ENCODE assay signal across 9 cellular contexts in the genomic region with DNA sequence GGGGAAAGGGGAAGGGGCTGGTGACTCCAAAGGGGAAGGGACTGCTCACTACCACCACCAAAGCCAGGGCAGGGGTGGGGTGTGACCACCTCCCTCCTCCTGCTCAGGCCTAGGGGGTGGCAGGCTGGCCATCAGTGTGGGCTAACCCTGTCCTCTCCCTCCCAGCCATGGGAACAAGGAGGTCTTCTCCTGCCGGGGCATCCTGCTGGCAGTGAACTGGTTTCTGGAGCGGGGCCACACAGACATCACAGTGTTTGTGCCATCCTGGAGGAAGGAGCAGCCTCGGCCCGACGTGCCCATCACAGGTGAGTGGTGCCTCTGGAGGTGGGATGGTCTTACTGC. TPM values are rescaled to one million over a fixed set of nuclear protein-coding genes. Genes with fewer than 3 reads are reported as not detected.
A peak's percentile ranks its signal among the peaks of the same experiment; 100 is the strongest.
DNase-seq lines count a peak whose midpoint lies in the region; ATAC-seq and TF ChIP-seq lines count a peak whose summit lies in the region.
"Had no signal": no experiment of that assay in that cellular context is flagged by ENCODE, and none has a peak within 500 bp of the region (broad histone marks: within the 10 kb centered on the region; RNA-seq: fewer than 3 reads in every experiment).

No MANE protein-coding gene starts in this region.

- H3K4me3 ChIP-seq in left lung (peak overlapping the region in 1 of 2 donors; percentile 94), thoracic aorta (peak overlapping the region; percentile 80)

- POLR2A ChIA-PET in activated naive CD8-positive, alpha-beta T cell treated with anti-CD3 and anti-CD28 coated beads, Interleukin-2, amount 10 ng/mL, durations not matched to agents 7 days and 5 days (lab: Charles Lee): interaction anchor here (1.2 to 3.2 kb wide), 2 partner anchors 31 to 34 kb away, joined by 3 to 32 read pairs; a partner anchor contains a TSS

- no peak for TF ChIP-seq CTCF in left lung (IDR thresholded peaks at IDR 0.05)
- no peak for TF ChIP-seq CTCF in thoracic aorta (IDR thresholded peaks at IDR 0.05)

- peak overlapping the region; percentile 96 for H3K4me3 Mint-ChIP-seq in activated CD8-positive, alpha-beta memory T cell treated with anti-CD3 and anti-CD28 coated beads, Interleukin-2, amount 10 ng/mL, durations not matched to agents 7 days and 5 days
- peak overlapping the region; percentile 99 for H3K4me3 Mint-ChIP-seq in activated naive CD8-positive, alpha-beta T cell treated with anti-CD3 and anti-CD28 coated beads, Interleukin-2, amount 10 ng/mL, durations not matched to agents 7 days and 5 days

- peaks cover 8 to 91% of the 10 kb centered on the region in 2 donors for H3K36me3 ChIP-seq in left lung
- peaks cover 39% of the 10 kb centered on the region for H3K36me3 ChIP-seq in thoracic aorta

- H3K27ac ChIP-seq in left lung: peak overlapping the region; percentile 94 to 96
- peak overlapping the region; percentile 98 for H3K27ac ChIP-seq in thoracic aorta

- ATAC-seq in activated CD8-positive, alpha-beta memory T cell treated with anti-CD3 and anti-CD28 coated beads, Interleukin-2, amount 10 ng/mL, durations not matched to agents 7 days and 5 days: no peak
- ATAC-seq in activated naive CD8-positive, alpha-beta T cell treated with anti-CD3 and anti-CD28 coated beads, Interleukin-2, amount 10 ng/mL, durations not matched to agents 7 days and 5 days (ENCODE audit: low read depth): no peak
- ATAC-seq in left lung (no peak), thoracic aorta (ENCODE audit: insufficient number of reproducible peaks, low FRiP score, low read depth) (no peak), GM19452 (IDR thresholded peaks at IDR 0.05; ENCODE audit: unreplicated experiment) (no peak)

- H3K4me1 ChIP-seq in left lung: peaks cover 60 to 95% of the 10 kb centered on the region in 2 donors
- H3K4me1 ChIP-seq in thoracic aorta (ENCODE audit: control insufficient read depth in 1 of 2, low read depth in 2 of 2): peaks cover 49 to 75% of the 10 kb centered on the region in 2 donors

- H3K9me3 Mint-ChIP-seq in activated CD8-positive, alpha-beta memory T cell treated with anti-CD3 and anti-CD28 coated beads, Interleukin-2, amount 10 ng/mL, durations not matched to agents 7 days and 5 days (ENCODE audit: low read depth): no peaks in the 10 kb centered on the region
- H3K9me3 Mint-ChIP-seq in activated naive CD8-positive, alpha-beta T cell treated with anti-CD3 and anti-CD28 coated beads, Interleukin-2, amount 10 ng/mL, durations not matched to agents 7 days and 5 days: no peaks in the 10 kb centered on the region

- H3K9me3 ChIP-seq in left lung: no peaks in the 10 kb centered on the region
- no peaks in the 10 kb centered on the region for H3K9me3 ChIP-seq in thoracic aorta

- DNase-seq in activated CD8-positive, alpha-beta memory T cell treated with anti-CD3 and anti-CD28 coated beads, Interleukin-2, amount 10 ng/mL, durations not matched to agents 7 days and 5 days: no peak
- DNase-seq in activated CD8-positive, alpha-beta memory T cell treated with anti-CD3 and anti-CD28 coated beads, Interleukin-2, amount 50 U/mL, for 48 hours: no peak
- DNase-seq in activated naive CD8-positive, alpha-beta T cell treated with anti-CD3 and anti-CD28 coated beads, Interleukin-2, amount 10 ng/mL, durations not matched to agents 7 days and 5 days: no peak
- DNase-seq in left lung (no peak), thoracic aorta (ENCODE audit: low spot score) (no peak), OCI-M2 (lab: John Stamatoyannopoulos, UW; ENCODE audit: unreplicated experiment) (no peak)
- DNase-seq in activated CD8-positive, alpha-beta memory T cell treated with anti-CD3 and anti-CD28 coated beads for 24 hours: no peak
- DNase-seq: NCI-H1930 had no signal

- H3K27me3 ChIP-seq in left lung (no peaks in the 10 kb centered on the region), thoracic aorta (replicated peaks; ENCODE audit: insufficient read depth) (no peaks in the 10 kb centered on the region)

- intact Hi-C loops in left lung (cut with DNase I): no loop called here

- H3K27me3 Mint-ChIP-seq in activated CD8-positive, alpha-beta memory T cell treated with anti-CD3 and anti-CD28 coated beads, Interleukin-2, amount 10 ng/mL, durations not matched to agents 7 days and 5 days: no peaks in the 10 kb centered on the region
- no peaks in the 10 kb centered on the region for H3K27me3 Mint-ChIP-seq in activated naive CD8-positive, alpha-beta T cell treated with anti-CD3 and anti-CD28 coated beads, Interleukin-2, amount 10 ng/mL, durations not matched to agents 7 days and 5 days

- H3K27ac Mint-ChIP-seq in activated CD8-positive, alpha-beta memory T cell treated with anti-CD3 and anti-CD28 coated beads, Interleukin-2, amount 10 ng/mL, durations not matched to agents 7 days and 5 days: peak overlapping the region; percentile 97
- peak overlapping the region; percentile 98 for H3K27ac Mint-ChIP-seq in activated naive CD8-positive, alpha-beta T cell treated with anti-CD3 and anti-CD28 coated beads, Interleukin-2, amount 10 ng/mL, durations not matched to agents 7 days and 5 days

- CTCF ChIA-PET in activated CD8-positive, alpha-beta memory T cell treated with anti-CD3 and anti-CD28 coated beads, Interleukin-2, amount 10 ng/mL, durations not matched to agents 7 days and 5 days (lab: Charles Lee): interaction anchor here (1.6 to 11.0 kb wide), 3 partner anchors 8 to 23 kb away, joined by 4 to 157 read pairs (median 96); no protein-coding TSS in a partner anchor

- H3K36me3 Mint-ChIP-seq in activated CD8-positive, alpha-beta memory T cell treated with anti-CD3 and anti-CD28 coated beads, Interleukin-2, amount 10 ng/mL, durations not matched to agents 7 days and 5 days: peaks cover 60% of the 10 kb centered on the region
- peaks cover 44% of the 10 kb centered on the region for H3K36me3 Mint-ChIP-seq in activated naive CD8-positive, alpha-beta T cell treated with anti-CD3 and anti-CD28 coated beads, Interleukin-2, amount 10 ng/mL, durations not matched to agents 7 days and 5 days

- peaks cover 42% of the 10 kb centered on the region for H3K4me1 Mint-ChIP-seq in activated CD8-positive, alpha-beta memory T cell treated with anti-CD3 and anti-CD28 coated beads, Interleukin-2, amount 10 ng/mL, durations not matched to agents 7 days and 5 days
- peaks cover 27% of the 10 kb centered on the region for H3K4me1 Mint-ChIP-seq in activated naive CD8-positive, alpha-beta T cell treated with anti-CD3 and anti-CD28 coated beads, Interleukin-2, amount 10 ng/mL, durations not matched to agents 7 days and 5 days

RNA-seq across cellular contexts. Expression of a gene that starts 5.7 kb away (rescaled TPM):
- 10 to 100 TPM; 20.9 to 35.4 TPM for total RNA-seq in activated CD8-positive, alpha-beta memory T cell treated with anti-CD3 and anti-CD28 coated beads, Interleukin-2, amount 10 ng/mL, durations not matched to agents 7 days and 5 days
- total RNA-seq in activated naive CD8-positive, alpha-beta T cell treated with anti-CD3 and anti-CD28 coated beads, Interleukin-2, amount 10 ng/mL, durations not matched to agents 7 days and 5 days: 10 to 100 TPM; 31.0 to 34.6 TPM
- total RNA-seq in left lung (10 to 100 TPM; 10.2 to 28.0 TPM), thoracic aorta (10 to 100 TPM; 22.1 to 32.4 TPM)

RNA-seq across cellular contexts. Expression of a gene that starts 34.5 kb away (rescaled TPM):
- total RNA-seq in activated CD8-positive, alpha-beta memory T cell treated with anti-CD3 and anti-CD28 coated beads, Interleukin-2, amount 10 ng/mL, durations not matched to agents 7 days and 5 days: 10 to 100 TPM; 63.2 to 80.7 TPM
- total RNA-seq in activated naive CD8-positive, alpha-beta T cell treated with anti-CD3 and anti-CD28 coated beads, Interleukin-2, amount 10 ng/mL, durations not matched to agents 7 days and 5 days: 10 to 100 TPM; 73.8 to 80.6 TPM
- total RNA-seq in left lung (10 to 100 TPM; 47.7 to 56.0 TPM), thoracic aorta (10 to 100 TPM; 43.9 to 68.8 TPM)
